Comparison of ENCODE assay signal across 8 cellular contexts in genomic region chr2:126664234-126664633, GRCh38. TPM values are rescaled to one million over a fixed set of nuclear protein-coding genes. Genes with fewer than 3 reads are reported as not detected.
DNase-seq lines count a peak whose midpoint lies in the region; ATAC-seq, FAIRE-seq and TF ChIP-seq lines count a peak whose summit lies in the region.

No MANE protein-coding gene starts in this region.

- H3K79me2 ChIP-seq in H9 (ENCODE audit: insufficient read depth, low read length): no peaks in the 10 kb centered on the region

- ATAC-seq in GM21447 (IDR thresholded peaks at IDR 0.05; ENCODE audit: unreplicated experiment) (peak; percentile 80), HG03565 (IDR thresholded peaks at IDR 0.05; ENCODE audit: unreplicated experiment) (peak; percentile 74)

- FAIRE-seq in GM18507 (lab: Jason Lieb, UNC): peak; percentile 78

- H3K4me1 Mint-ChIP-seq in H9: peaks cover 16 to 18% of the 10 kb centered on the region in 2 experiments

- no peak overlapping the region for H3K4me3 Mint-ChIP-seq in H9

- H4K5ac ChIP-seq in H9 (ENCODE audit: insufficient read length, low read depth, low read length): no peak overlapping the region

- H4K8ac ChIP-seq in H9 (replicated peaks; ENCODE audit: insufficient read length, low read depth, low read length): no peak overlapping the region

- no peak for TF ChIP-seq CTCF in H9 (conservative IDR thresholded peaks at IDR 0.05)

- no peak overlapping the region for H3K14ac ChIP-seq in H9 (ENCODE audit: insufficient read depth, low read length)

- H3K9me3 Mint-ChIP-seq in H9: no peaks in the 10 kb centered on the region

- H3K9me3 ChIP-seq in H9 (ENCODE audit: control insufficient read depth, low read depth, low read length): no peaks in the 10 kb centered on the region

- H2BK15ac ChIP-seq in H9 (ENCODE audit: low read depth, low read length): no peak overlapping the region

- no peaks in the 10 kb centered on the region; the same call in 1 of the 2 replicates for H3K27me3 Mint-ChIP-seq in H9 (ENCODE audit: low read depth)

- H2BK5ac ChIP-seq in H9 (ENCODE audit: insufficient read length, low read length): no peak overlapping the region

- no peak overlapping the region; a peak in 1 of 7 replicates for H3K27ac Mint-ChIP-seq in H9

- H3K27ac ChIP-seq in H9 (ENCODE audit: insufficient read length, low read depth, low read length): no peak overlapping the region

- H3T11ph ChIP-seq in H9 (ENCODE audit: low read length): no peak overlapping the region

- no peak overlapping the region for H4K91ac ChIP-seq in H9 (ENCODE audit: insufficient read length, low read depth, low read length)

- H3K4me1 ChIP-seq in H9 (ENCODE audit: insufficient read depth, low read length): no peaks in the 10 kb centered on the region

- H3K36me3 Mint-ChIP-seq in H9 (ENCODE audit: insufficient read depth in 1 of 3, low read depth in 3 of 3): no peaks in the 10 kb centered on the region; a peak in 2 of 7 replicates

- H2BK12ac ChIP-seq in H9 (ENCODE audit: insufficient read length, low read depth, low read length): no peak overlapping the region

- no peak overlapping the region for H3K23ac ChIP-seq in H9 (ENCODE audit: insufficient read length, low read depth, low read length)

- H3K4me2 ChIP-seq in H9 (ENCODE audit: insufficient read depth, insufficient read length, low read length): no peak overlapping the region

- no peak overlapping the region for H2BK120ac ChIP-seq in H9 (ENCODE audit: low read depth, low read length, poor library complexity, severe bottlenecking)

- no peak for DNase-seq in GM18507 (ENCODE audit: extremely low spot score, insufficient read length, low read depth)
- DNase-seq in mesenteric fat pad (ENCODE audit: low spot score): peak; percentile 33
- no peak for DNase-seq in Ammon's horn (ENCODE audit: low spot score)
- DNase-seq in H9: no peak
- no peak for DNase-seq in GOT3 (lab: John Stamatoyannopoulos, UW)
- no peak for DNase-seq in NCI-H1092 (lab: John Stamatoyannopoulos, UW)

- no peak overlapping the region for H3K4ac ChIP-seq in H9 (ENCODE audit: low read depth, low read length)

- no peaks in the 10 kb centered on the region for H4K20me1 ChIP-seq in H9 (ENCODE audit: control insufficient read depth, insufficient read depth, insufficient read length)

- no peak overlapping the region for H2BK20ac ChIP-seq in H9 (ENCODE audit: low read depth, low read length, poor library complexity, severe bottlenecking)

- H3K18ac ChIP-seq in H9 (ENCODE audit: insufficient read length, low read depth, low read length): no peak overlapping the region

- H3K23me2 ChIP-seq in H9 (ENCODE audit: insufficient read length, low read depth, low read length, poor library complexity, severe bottlenecking): no peaks in the 10 kb centered on the region

- no peak overlapping the region for H3K56ac ChIP-seq in H9 (ENCODE audit: insufficient read length, low read depth, low read length)

- no peaks in the 10 kb centered on the region for H3K27me3 ChIP-seq in H9 (ENCODE audit: insufficient read depth, low read length)

- H2AK5ac ChIP-seq in H9 (ENCODE audit: insufficient read length, low read length): no peak overlapping the region

- H3K9ac ChIP-seq in H9 (ENCODE audit: extremely low read depth, insufficient read length, low read length): no peak overlapping the region

- WGBS in H9 (ENCODE audit: extremely low coverage, insufficient read length, low lambda C conversion rate): no CpG with 5 or more reads among the region's 3 CpGs

- H3K79me1 ChIP-seq in H9 (ENCODE audit: insufficient read depth, low read depth, low read length, poor library complexity, severe bottlenecking): no peaks in the 10 kb centered on the region

- H2AFZ ChIP-seq in H9 (ENCODE audit: low read length): no peak overlapping the region

RNA-seq across cellular contexts. Expression of gene GYPC, which starts 8.3 kb away (rescaled TPM):
- total RNA-seq in mesenteric fat pad: 175 TPM
- 13.6 and 14.0 TPM in 2 replicates for total RNA-seq in H9 (2021)

Comparison
In these comparisons a context has a peak if more than half of its experiments do, and no peak if none do; other contexts are left out.
1. RNA of gene GYPC, which starts 8.3 kb away (total RNA-seq): 175 TPM in mesenteric fat pad (single experiment); 13.6 to 14.0 TPM in H9; every median in the first group is over 10 times any median in the second.